ENCODE assay signal across 27 cellular contexts in the genomic region with DNA sequence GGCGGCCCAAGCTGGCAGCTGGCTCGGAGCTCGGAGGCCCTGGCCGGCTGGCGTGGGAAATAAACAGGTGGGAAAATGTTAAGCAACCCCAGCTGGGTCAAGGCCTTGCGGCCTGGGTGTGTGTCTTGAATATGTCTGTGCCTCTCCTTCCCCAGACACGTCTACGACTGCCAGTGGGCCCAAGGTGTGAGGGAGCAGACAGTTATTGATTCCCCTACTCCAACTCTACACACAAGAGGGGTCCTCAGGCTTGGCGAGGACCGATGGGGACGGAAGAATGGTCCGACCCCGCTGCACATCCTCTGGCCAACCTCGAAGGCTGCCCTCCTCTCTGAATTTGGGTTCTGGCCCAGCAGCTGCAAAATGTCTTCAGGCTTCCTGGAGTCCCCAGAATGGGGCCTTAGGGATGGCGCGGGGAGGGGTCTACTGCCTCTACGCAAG. TPM values are rescaled to one million over a fixed set of nuclear protein-coding genes. Genes with fewer than 3 reads are reported as not detected.
"Had no signal": no experiment of that assay in that cellular context is flagged by ENCODE, and none has a peak within 500 bp of the region (broad histone marks: within the 10 kb centered on the region; RNA-seq: fewer than 3 reads in every experiment).

No MANE protein-coding gene starts in this region.

- H3K9me3 Mint-ChIP-seq: IgD-negative memory B cell had no signal

- H3K4me3 Mint-ChIP-seq: IgD-negative memory B cell had no signal

- H3K4me3 ChIP-seq: K562, MG63, SJCRH30 had no signal

- H3K9me3 ChIP-seq: MG63, SJCRH30 had no signal

- DNase-seq: MG63, NCI-H1092, NCI-H1105 treated with DMSO at 0.1 percent for 48 hours, NCI-H1436, NCI-H187, NCI-H2029, NCI-H2081 treated with DMSO at 0.1 percent for 48 hours, NCI-H2171, NCI-H226, NCI-H446, NCI-H510A, NCI-H524 treated with DMSO at 0.1 percent for 48 hours, NCI-H69, NCI-H774, PC-3, SHP77 treated with DMSO at 0.1 percent for 48 hours, SJCRH30 had no signal

- ATAC-seq: K562, Panc1, PC-3, Right ventricle myocardium inferior, SK-N-SH treated with all-trans-retinoic acid at 6 μM for 48 hours had no signal

- H3K36me3 ChIP-seq: MG63, SJCRH30 had no signal

- H3K4me2 ChIP-seq: KMS-11 had no signal

- H3K27me3 ChIP-seq: MG63 had no signal

- H3K27ac ChIP-seq: HL-60, KMS-11, RWPE1, SJCRH30 had no signal

- H3K9ac ChIP-seq: KMS-11 had no signal

- H3K4me1 ChIP-seq: SJCRH30 had no signal

RNA-seq across cellular contexts. Expression of gene IL22RA1, which starts 2.2 kb away (rescaled TPM):
- total RNA-seq: K562, LHCN-M2, OCI-LY7, SJCRH30 had no signal

RNA-seq across cellular contexts. Expression of gene MYOM3, which starts 28.8 kb away (rescaled TPM):
- total RNA-seq: K562, LHCN-M2, OCI-LY7, SJCRH30 had no signal

RNA-seq across cellular contexts. Expression of gene IFNLR1, which starts 46.3 kb away (rescaled TPM):
- total RNA-seq: K562, LHCN-M2, SJCRH30 had no signal
